ENCODE assay signal across 8 cellular contexts in the genomic region with DNA sequence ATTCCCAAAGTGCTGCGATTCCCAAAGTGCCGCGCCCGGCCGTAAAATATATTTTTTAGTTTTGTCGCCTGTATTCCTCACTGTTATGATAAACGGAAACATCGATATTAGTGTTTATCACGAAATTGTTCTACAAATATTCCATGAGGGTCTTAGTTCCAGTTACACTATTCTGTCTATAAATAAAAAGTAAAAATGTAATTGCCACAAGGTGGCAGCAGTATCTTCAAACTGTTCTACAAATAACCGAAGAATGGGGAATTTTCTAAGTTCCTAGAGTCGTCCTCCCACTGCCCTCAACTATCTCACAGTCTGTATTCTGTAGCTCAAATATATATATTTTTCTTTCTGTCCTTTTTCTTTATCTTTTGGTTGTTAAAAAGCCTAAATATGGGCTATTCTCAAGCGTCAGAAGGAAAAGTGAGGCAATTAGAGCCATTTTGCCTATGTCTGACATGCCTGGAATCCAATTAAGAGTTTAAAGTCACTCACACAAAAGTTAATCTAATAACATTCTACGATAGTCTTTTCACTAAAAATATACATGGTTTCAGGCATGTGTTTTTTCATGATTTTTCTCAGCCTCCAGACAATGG. TPM values are rescaled to one million over a fixed set of nuclear protein-coding genes. Genes with fewer than 3 reads are reported as not detected.
A peak's percentile ranks its signal among the peaks of the same experiment; 100 is the strongest.
DNase-seq lines count a peak whose midpoint lies in the region; ATAC-seq, FAIRE-seq and TF ChIP-seq lines count a peak whose summit lies in the region.

No MANE protein-coding gene starts in this region.

- H4K20me1 ChIP-seq in astrocyte (ENCODE audit: insufficient read depth, low read length), result no peaks in the 10 kb centered on the region

- H3K36me3 ChIP-seq in astrocyte (ENCODE audit: insufficient read depth, low read length), result no peaks in the 10 kb centered on the region

- no peaks in the 10 kb centered on the region for H3K36me3 Mint-ChIP-seq in astrocyte (ENCODE audit: low read depth, unreplicated experiment)
- no peaks in the 10 kb centered on the region for H3K36me3 Mint-ChIP-seq in effector memory CD8-positive, alpha-beta T cell (ENCODE audit: insufficient read depth)

- H2AFZ ChIP-seq in astrocyte (ENCODE audit: low read depth, low read length), result no peak overlapping the region

- no peaks in the 10 kb centered on the region for H3K9me3 Mint-ChIP-seq in astrocyte (ENCODE audit: unreplicated experiment)
- no peaks in the 10 kb centered on the region for H3K9me3 Mint-ChIP-seq in effector memory CD8-positive, alpha-beta T cell

- ATAC-seq in GM21723 (IDR thresholded peaks at IDR 0.05; ENCODE audit: unreplicated experiment) (peak; percentile 81), GM19328 (IDR thresholded peaks at IDR 0.05; ENCODE audit: unreplicated experiment) (no peak), GM19455 (IDR thresholded peaks at IDR 0.05; ENCODE audit: unreplicated experiment) (no peak)
- ATAC-seq in effector memory CD8-positive, alpha-beta T cell (replicated peaks), result no peak

- FAIRE-seq in D721Med (lab: Jason Lieb, UNC), result no peak
- FAIRE-seq in astrocyte (lab: Jason Lieb, UNC), result no peak

- H3K79me2 ChIP-seq in astrocyte (ENCODE audit: insufficient read depth, low read length), result no peaks in the 10 kb centered on the region

- H3K27me3 ChIP-seq in astrocyte (ENCODE audit: insufficient read depth, low read length), result no peaks in the 10 kb centered on the region

- H3K27ac Mint-ChIP-seq in astrocyte (ENCODE audit: unreplicated experiment), result no peak overlapping the region
- H3K27ac Mint-ChIP-seq in effector memory CD8-positive, alpha-beta T cell, result no peak overlapping the region

- H3K9me3 ChIP-seq in astrocyte (ENCODE audit: insufficient read depth, low read depth, low read length), result no peaks in the 10 kb centered on the region

- no peak overlapping the region for H3K4me3 Mint-ChIP-seq in astrocyte (ENCODE audit: unreplicated experiment)
- no peak overlapping the region for H3K4me3 Mint-ChIP-seq in effector memory CD8-positive, alpha-beta T cell

- H3K27ac ChIP-seq in astrocyte (ENCODE audit: low read depth, low read length), result no peak overlapping the region

- peak overlapping the region; percentile 23 for H3K4me2 ChIP-seq in astrocyte (ENCODE audit: low read length)

- peak; percentile 49 for TF ChIP-seq CTCF in D721Med (IDR thresholded peaks at IDR 0.05; ENCODE audit: insufficient read depth, missing control alignments)
- peak; percentile 44 for TF ChIP-seq CTCF in astrocyte (IDR thresholded peaks at IDR 0.05; ENCODE audit: insufficient read depth, low read depth, low read length)

- H3K9ac ChIP-seq in astrocyte (ENCODE audit: low read length), result no peak overlapping the region

- H3K4me1 ChIP-seq in astrocyte (ENCODE audit: insufficient read depth, low read length), result no peaks in the 10 kb centered on the region

- no peaks in the 10 kb centered on the region for H3K27me3 Mint-ChIP-seq in astrocyte (ENCODE audit: low read depth, unreplicated experiment)
- peaks cover 0 to 21% of the 10 kb centered on the region in 2 donors for H3K27me3 Mint-ChIP-seq in effector memory CD8-positive, alpha-beta T cell

- peaks cover 3% of the 10 kb centered on the region for H3K4me1 Mint-ChIP-seq in astrocyte (ENCODE audit: low read depth, unreplicated experiment)
- no peaks in the 10 kb centered on the region for H3K4me1 Mint-ChIP-seq in effector memory CD8-positive, alpha-beta T cell (ENCODE audit: low read depth in 2 of 2)

- H3K4me3 ChIP-seq in astrocyte (ENCODE audit: insufficient read depth, low read depth, low read length), result no peak overlapping the region

- DNase-seq in D721Med (ENCODE audit: insufficient read length, low spot score) (no peak), NCI-H1694 (lab: John Stamatoyannopoulos, UW) (peak; percentile 60), astrocyte (ENCODE audit: low read depth) (peak; percentile 15), lung microvascular endothelial cell (ENCODE audit: low read depth in 2 of 2) (peak; percentile 41 to 54)
- DNase-seq in effector memory CD8-positive, alpha-beta T cell, result no peak

RNA-seq across cellular contexts. Expression of gene FAM162B, which starts 14.1 kb away (rescaled TPM):
- total RNA-seq in astrocyte, result not detected in 2 replicates
- 5.2 and 14.1 TPM in 2 replicates for total RNA-seq in lung microvascular endothelial cell

RNA-seq across cellular contexts. Expression of gene GPRC6A, which starts 49.2 kb away (rescaled TPM):
- total RNA-seq in astrocyte (not detected in 2 replicates), lung microvascular endothelial cell (not detected in 2 replicates)

Comparison
In these comparisons a context has a peak if more than half of its experiments do, and no peak if none do; other contexts are left out.
1. DNase-seq: peak in NCI-H1694 (single experiment), astrocyte (single experiment) and lung microvascular endothelial cell (2 of 2); none in D721Med (single experiment) and effector memory CD8-positive, alpha-beta T cell (0 of 3).